Comparison of ENCODE assay signal across 30 cellular contexts in the genomic region with DNA sequence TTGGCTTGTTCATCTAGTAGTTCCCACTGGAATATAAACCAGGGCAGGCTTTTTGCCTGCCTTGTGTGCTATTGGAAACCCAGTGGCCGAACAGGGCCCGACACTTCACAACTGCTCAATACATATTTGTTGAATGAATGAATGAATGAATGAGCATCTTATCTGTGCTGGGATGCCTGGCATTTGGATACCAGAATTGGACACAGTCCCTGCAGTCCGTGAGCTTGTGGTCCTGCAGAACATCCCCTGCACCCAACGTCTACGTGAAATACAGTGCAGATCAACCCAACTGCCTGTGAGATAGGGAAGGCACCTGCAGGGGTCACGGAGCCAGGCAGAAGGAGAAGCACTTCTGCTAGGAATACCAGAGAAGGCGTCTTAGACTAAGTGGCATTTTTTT. TPM values are rescaled to one million over a fixed set of nuclear protein-coding genes. Genes with fewer than 3 reads are reported as not detected.
"Had no signal": no experiment of that assay in that cellular context is flagged by ENCODE, and none has a peak within 500 bp of the region (broad histone marks: within the 10 kb centered on the region; RNA-seq: fewer than 3 reads in every experiment).

No MANE protein-coding gene starts in this region.

- DNase-seq: activated CD4-positive, alpha-beta memory T cell treated with anti-CD3 and anti-CD28 coated beads for 36 hours; activated CD4-positive, alpha-beta T cell treated with anti-CD3 and anti-CD28 coated beads for 36 hours; activated CD4-positive, alpha-beta T cell treated with anti-CD3 and anti-CD28 coated beads, Interleukin-2, amount 10 ng/mL, durations not matched to agents 24 days and 14 days; activated CD4-positive, CD25-positive, alpha-beta regulatory T cell; activated CD4-positive, CD25-positive, alpha-beta regulatory T cell treated with anti-CD3 and anti-CD28 coated beads, Interleukin-2, amount 50 U/mL, for 72 hours; activated CD8-positive, alpha-beta T cell treated with anti-CD3 and anti-CD28 coated beads, Interleukin-2, amount 10 ng/mL, durations not matched to agents 7 days and 5 days; activated effector memory CD4-positive, alpha-beta T cell treated with Interleukin-2 at 50 U/mL for 16 hours; activated gamma-delta T cell treated with Interleukin-2 at 50 U/mL for 16 hours; activated naive CD4-positive, alpha-beta T cell treated with anti-CD3 and anti-CD28 coated beads, Interleukin-2, amount 50 U/mL, for 16 hours; activated naive CD4-positive, alpha-beta T cell treated with Interleukin-2 at 50 U/mL for 16 hours; activated T-cell treated with anti-CD3 and anti-CD28 coated beads, Interleukin-2, amount 50 U/mL, for 4 hours; adrenal gland; amygdala; aorta; body of pancreas; central memory CD4-positive, alpha-beta T cell; cerebellar nuclear complex; colonic mucosa; dorsolateral prefrontal cortex; effector CD4-positive, alpha-beta T cell; effector memory CD8-positive, alpha-beta T cell; foreskin fibroblast; T-helper 2 cell had no signal

- H3K4me1 ChIP-seq: colonic mucosa had no signal

- H3K36me3 ChIP-seq: adrenal gland, colonic mucosa had no signal

- H3K9me3 ChIP-seq: adrenal gland, body of pancreas, colonic mucosa had no signal

- H3K36me3 Mint-ChIP-seq: activated CD4-positive, alpha-beta memory T cell treated with anti-CD3 and anti-CD28 coated beads for 36 hours; activated naive CD8-positive, alpha-beta T cell had no signal

- H3K4me3 Mint-ChIP-seq: activated CD4-positive, alpha-beta memory T cell treated with anti-CD3 and anti-CD28 coated beads for 36 hours; activated CD4-positive, alpha-beta T cell treated with anti-CD3 and anti-CD28 coated beads for 36 hours; activated CD4-positive, alpha-beta T cell treated with anti-CD3 and anti-CD28 coated beads, Interleukin-2, amount 10 ng/mL, durations not matched to agents 24 days and 14 days; activated CD8-positive, alpha-beta T cell treated with anti-CD3 and anti-CD28 coated beads, Interleukin-2, amount 10 ng/mL, durations not matched to agents 7 days and 5 days; activated naive CD8-positive, alpha-beta T cell; activated T-cell treated with anti-CD3 and anti-CD28 coated beads, Interleukin-2, amount 50 U/mL, for 4 hours; activated T-helper 17 cell treated with anti-CD3 and anti-CD28 coated beads, Interleukin-2, amount 50 U/mL, for 72 hours; dendritic cell treated with granulocyte-macrophage colony-stimulating factor and Interleukin-4, amounts not matched to agents 40 ng/mL and 50 ng/mL, for 4 days; effector memory CD8-positive, alpha-beta T cell had no signal

- H3K9me3 Mint-ChIP-seq: activated CD4-positive, alpha-beta memory T cell treated with anti-CD3 and anti-CD28 coated beads for 36 hours; activated CD4-positive, alpha-beta T cell treated with anti-CD3 and anti-CD28 coated beads, Interleukin-2, amount 10 ng/mL, durations not matched to agents 24 days and 14 days; activated T-cell treated with anti-CD3 and anti-CD28 coated beads, Interleukin-2, amount 50 U/mL, for 4 hours; activated T-helper 17 cell treated with anti-CD3 and anti-CD28 coated beads, Interleukin-2, amount 50 U/mL, for 72 hours; dendritic cell treated with granulocyte-macrophage colony-stimulating factor and Interleukin-4, amounts not matched to agents 40 ng/mL and 50 ng/mL, for 4 days; effector memory CD8-positive, alpha-beta T cell had no signal

- H3K4me1 Mint-ChIP-seq: activated CD4-positive, alpha-beta T cell treated with anti-CD3 and anti-CD28 coated beads for 36 hours; activated CD4-positive, alpha-beta T cell treated with anti-CD3 and anti-CD28 coated beads, Interleukin-2, amount 10 ng/mL, durations not matched to agents 24 days and 14 days; activated T-helper 17 cell treated with anti-CD3 and anti-CD28 coated beads, Interleukin-2, amount 50 U/mL, for 72 hours had no signal

- H3K27me3 Mint-ChIP-seq: dendritic cell treated with granulocyte-macrophage colony-stimulating factor and Interleukin-4, amounts not matched to agents 40 ng/mL and 50 ng/mL, for 4 days had no signal

- H3K4me3 ChIP-seq: adrenal gland, body of pancreas, colonic mucosa, dorsolateral prefrontal cortex had no signal

- FAIRE-seq: endometrium, endothelial cell of umbilical vein, frontal cortex had no signal

- H3K27me3 ChIP-seq: adrenal gland, body of pancreas, colonic mucosa had no signal

- H3K27ac Mint-ChIP-seq: activated CD4-positive, alpha-beta memory T cell treated with anti-CD3 and anti-CD28 coated beads for 36 hours; activated CD4-positive, alpha-beta T cell treated with anti-CD3 and anti-CD28 coated beads for 36 hours; activated CD4-positive, alpha-beta T cell treated with anti-CD3 and anti-CD28 coated beads, Interleukin-2, amount 10 ng/mL, durations not matched to agents 24 days and 14 days; activated CD8-positive, alpha-beta T cell treated with anti-CD3 and anti-CD28 coated beads, Interleukin-2, amount 10 ng/mL, durations not matched to agents 7 days and 5 days; activated naive CD8-positive, alpha-beta T cell; activated T-helper 17 cell treated with anti-CD3 and anti-CD28 coated beads, Interleukin-2, amount 50 U/mL, for 72 hours; dendritic cell treated with granulocyte-macrophage colony-stimulating factor and Interleukin-4, amounts not matched to agents 40 ng/mL and 50 ng/mL, for 4 days; effector memory CD8-positive, alpha-beta T cell had no signal

- H3K27ac ChIP-seq: adrenal gland, body of pancreas, colonic mucosa, dorsolateral prefrontal cortex had no signal

- ATAC-seq: activated CD4-positive, alpha-beta T cell treated with anti-CD3 and anti-CD28 coated beads for 36 hours; activated CD8-positive, alpha-beta T cell treated with anti-CD3 and anti-CD28 coated beads, Interleukin-2, amount 10 ng/mL, durations not matched to agents 7 days and 5 days; activated T-cell treated with anti-CD3 and anti-CD28 coated beads, Interleukin-2, amount 50 U/mL, for 4 hours; activated T-helper 17 cell treated with anti-CD3 and anti-CD28 coated beads, Interleukin-2, amount 50 U/mL, for 72 hours; body of pancreas; effector memory CD8-positive, alpha-beta T cell; esophagus mucosa had no signal

RNA-seq across cellular contexts. Expression of gene COL15A1, which starts 30.0 kb away (rescaled TPM):
- total RNA-seq: activated CD4-positive, alpha-beta T cell treated with anti-CD3 and anti-CD28 coated beads for 36 hours; endothelial cell of umbilical vein had no signal
- polyA plus RNA-seq: endothelial cell of umbilical vein had no signal
